Comparison of ENCODE assay signal across 29 cellular contexts in the genomic region with DNA sequence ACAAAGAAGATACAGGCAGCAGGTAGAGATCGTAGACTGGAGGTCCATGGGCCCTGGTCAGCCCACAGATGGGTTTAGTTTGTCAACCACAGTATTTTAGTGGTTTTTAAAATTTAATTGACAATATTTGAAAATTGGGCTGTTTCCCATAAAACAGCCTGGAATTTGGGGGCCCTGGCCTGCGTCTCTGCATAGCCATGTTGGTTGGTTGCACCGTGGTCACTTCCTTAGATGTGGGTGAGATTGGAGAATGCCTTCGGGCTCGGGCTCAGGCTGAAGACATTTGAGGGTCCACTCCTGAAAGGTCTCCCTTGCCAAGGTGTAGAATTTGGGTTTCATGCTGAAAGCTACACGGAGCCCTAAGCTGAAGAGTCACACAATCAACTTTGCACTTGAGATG.
"Had no signal": no experiment of that assay in that cellular context is flagged by ENCODE, and none has a peak within 500 bp of the region (broad histone marks: within the 10 kb centered on the region; RNA-seq: fewer than 3 reads in every experiment).

No MANE protein-coding gene starts in this region.

- DNase-seq: activated B cell treated with CpG ODN at 0.5 μM for 24 hours; activated CD4-positive, alpha-beta memory T cell treated with anti-CD3 and anti-CD28 coated beads for 36 hours; activated CD4-positive, alpha-beta T cell treated with anti-CD3 and anti-CD28 coated beads for 4 hours; activated CD4-positive, alpha-beta T cell treated with anti-CD3 and anti-CD28 coated beads, Interleukin-2, amount 50 U/mL, for 1 hour; activated naive CD4-positive, alpha-beta T cell treated with anti-CD3 and anti-CD28 coated beads, Interleukin-2, amount 10 ng/mL, durations not matched to agents 7 days and 5 days; activated naive CD8-positive, alpha-beta T cell treated with anti-CD3 and anti-CD28 coated beads, Interleukin-2, amount 50 U/mL, for 24 hours; activated T-cell treated with anti-CD3 and anti-CD28 coated beads, Interleukin-2, amount 50 U/mL, for 1 hour; anterior cingulate cortex; brain microvascular endothelial cell; central memory CD4-positive, alpha-beta T cell; Kasumi-1; KG1; MG63; NCI-H1048; NCI-H1105 treated with DMSO at 0.1 percent for 48 hours; NCI-H1436; NCI-H1694; NCI-H1930; NCI-H345; NCI-H510A; NCI-H526; NCI-H748 treated with DMSO at 0.1 percent for 48 hours; Right ventricle myocardium superior; SW 1271; T-helper 1 cell; T-helper 2 cell; T-helper 9 cell had no signal

- H3K27ac Mint-ChIP-seq: activated B cell treated with CpG ODN at 0.5 μM for 24 hours; activated CD4-positive, alpha-beta memory T cell treated with anti-CD3 and anti-CD28 coated beads for 36 hours; activated naive CD4-positive, alpha-beta T cell treated with anti-CD3 and anti-CD28 coated beads, Interleukin-2, amount 10 ng/mL, durations not matched to agents 7 days and 5 days; activated naive CD8-positive, alpha-beta T cell; activated naive CD8-positive, alpha-beta T cell treated with anti-CD3 and anti-CD28 coated beads, Interleukin-2, amount 50 U/mL, for 24 hours; activated T-helper 1 cell treated with anti-CD3 and anti-CD28 coated beads, Interleukin-12 subunit alpha, Interleukin-12 subunit beta, Interleukin-2, Interleukin-4 antibody, amounts not matched to agents 30 ng/mL and 10 ng/mL and 1 ng/mL, durations not matched to agents 14 hours and 24 hours and 36 hours had no signal

- H3K9me3 ChIP-seq: MG63 had no signal

- H3K4me3 ChIP-seq: MG63 had no signal

- H3K27ac ChIP-seq: brain microvascular endothelial cell had no signal

- ATAC-seq: activated naive CD8-positive, alpha-beta T cell treated with anti-CD3 and anti-CD28 coated beads, Interleukin-2, amount 50 U/mL, for 24 hours had no signal

- H3K4me3 Mint-ChIP-seq: activated B cell treated with CpG ODN at 0.5 μM for 24 hours; activated CD4-positive, alpha-beta memory T cell treated with anti-CD3 and anti-CD28 coated beads for 36 hours; activated naive CD4-positive, alpha-beta T cell treated with anti-CD3 and anti-CD28 coated beads, Interleukin-2, amount 10 ng/mL, durations not matched to agents 7 days and 5 days; activated naive CD8-positive, alpha-beta T cell; activated naive CD8-positive, alpha-beta T cell treated with anti-CD3 and anti-CD28 coated beads, Interleukin-2, amount 50 U/mL, for 24 hours; activated T-helper 1 cell treated with anti-CD3 and anti-CD28 coated beads, Interleukin-12 subunit alpha, Interleukin-12 subunit beta, Interleukin-2, Interleukin-4 antibody, amounts not matched to agents 30 ng/mL and 10 ng/mL and 1 ng/mL, durations not matched to agents 14 hours and 24 hours and 36 hours had no signal

- H3K27me3 Mint-ChIP-seq: activated B cell treated with CpG ODN at 0.5 μM for 24 hours; activated CD4-positive, alpha-beta memory T cell treated with anti-CD3 and anti-CD28 coated beads for 36 hours; activated naive CD4-positive, alpha-beta T cell treated with anti-CD3 and anti-CD28 coated beads, Interleukin-2, amount 10 ng/mL, durations not matched to agents 7 days and 5 days; activated naive CD8-positive, alpha-beta T cell; activated naive CD8-positive, alpha-beta T cell treated with anti-CD3 and anti-CD28 coated beads, Interleukin-2, amount 50 U/mL, for 24 hours had no signal

- H3K9me3 Mint-ChIP-seq: activated B cell treated with CpG ODN at 0.5 μM for 24 hours; activated CD4-positive, alpha-beta memory T cell treated with anti-CD3 and anti-CD28 coated beads for 36 hours; activated naive CD4-positive, alpha-beta T cell treated with anti-CD3 and anti-CD28 coated beads, Interleukin-2, amount 10 ng/mL, durations not matched to agents 7 days and 5 days; activated naive CD8-positive, alpha-beta T cell treated with anti-CD3 and anti-CD28 coated beads, Interleukin-2, amount 50 U/mL, for 24 hours; activated T-helper 1 cell treated with anti-CD3 and anti-CD28 coated beads, Interleukin-12 subunit alpha, Interleukin-12 subunit beta, Interleukin-2, Interleukin-4 antibody, amounts not matched to agents 30 ng/mL and 10 ng/mL and 1 ng/mL, durations not matched to agents 14 hours and 24 hours and 36 hours had no signal

- H3K27me3 ChIP-seq: brain microvascular endothelial cell, MG63 had no signal

- H3K4me1 Mint-ChIP-seq: activated B cell treated with CpG ODN at 0.5 μM for 24 hours; activated naive CD8-positive, alpha-beta T cell treated with anti-CD3 and anti-CD28 coated beads, Interleukin-2, amount 50 U/mL, for 24 hours had no signal

- H3K36me3 ChIP-seq: brain microvascular endothelial cell, MG63 had no signal
